In the genomic region with DNA sequence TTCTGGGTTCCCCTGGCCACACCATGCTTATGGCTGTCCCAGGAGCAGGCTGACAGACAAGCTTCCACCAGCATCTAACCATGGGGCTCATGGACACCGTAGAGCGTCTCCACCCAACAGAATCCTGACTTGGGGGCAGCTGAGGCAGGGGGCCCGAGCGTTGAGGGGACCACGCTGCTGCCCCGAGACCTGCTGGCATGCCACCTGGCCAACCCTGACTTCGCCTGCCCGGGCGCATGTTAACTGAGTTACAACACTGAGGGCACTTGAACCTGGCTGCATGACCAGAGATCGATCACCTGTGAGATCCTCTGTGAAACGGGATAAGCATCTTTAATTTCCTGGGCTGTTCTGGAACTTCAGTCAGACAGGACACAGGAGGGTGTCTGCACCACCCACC, we compare ENCODE assay signal across 8 cellular contexts. TPM values are rescaled to one million over a fixed set of nuclear protein-coding genes. Genes with fewer than 3 reads are reported as not detected.
A peak's percentile ranks its signal among the peaks of the same experiment; 100 is the strongest.
DNase-seq lines count a peak whose midpoint lies in the region; ATAC-seq and TF ChIP-seq lines count a peak whose summit lies in the region.

No MANE protein-coding gene starts in this region.

- H3K4me1 ChIP-seq in left lung, result peaks cover 35 to 86% of the 10 kb centered on the region in 2 donors

- no peak for ATAC-seq in left lung
- ATAC-seq in stimulated activated memory B cell treated with anti-CD40 and anti-IgM and Interleukin-4, amounts not matched to agents 10 μg/mL and 1 μg/mL and 100 μg/mL, for 72 hours, result no peak

- H3K27ac ChIP-seq in left lung, result peak overlapping the region; percentile 96 to 98

- H3K4me1 Mint-ChIP-seq in activated naive CD8-positive, alpha-beta T cell (ENCODE audit: low read depth), result peaks cover 40% of the 10 kb centered on the region
- H3K4me1 Mint-ChIP-seq in stimulated activated memory B cell treated with anti-CD40 and anti-IgM and Interleukin-4, amounts not matched to agents 10 μg/mL and 1 μg/mL and 100 μg/mL, for 72 hours, result peaks cover 53% of the 10 kb centered on the region

- no peak for TF ChIP-seq CTCF in left lung (IDR thresholded peaks at IDR 0.05)

- peak overlapping the region; percentile 84 for H3K4me3 Mint-ChIP-seq in activated naive CD8-positive, alpha-beta T cell
- H3K4me3 Mint-ChIP-seq in stimulated activated memory B cell treated with anti-CD40 and anti-IgM and Interleukin-4, amounts not matched to agents 10 μg/mL and 1 μg/mL and 100 μg/mL, for 72 hours, result peak overlapping the region; percentile 90

- H3K4me3 ChIP-seq in left lung, result peak overlapping the region in 1 of 2 donors; percentile 1

- H3K27ac Mint-ChIP-seq in activated naive CD8-positive, alpha-beta T cell, result peak overlapping the region; percentile 79
- H3K27ac Mint-ChIP-seq in stimulated activated memory B cell treated with anti-CD40 and anti-IgM and Interleukin-4, amounts not matched to agents 10 μg/mL and 1 μg/mL and 100 μg/mL, for 72 hours, result peak overlapping the region; percentile 85

- no peaks in the 10 kb centered on the region for H3K27me3 Mint-ChIP-seq in activated naive CD8-positive, alpha-beta T cell
- no peaks in the 10 kb centered on the region for H3K27me3 Mint-ChIP-seq in stimulated activated memory B cell treated with anti-CD40 and anti-IgM and Interleukin-4, amounts not matched to agents 10 μg/mL and 1 μg/mL and 100 μg/mL, for 72 hours

- peaks cover 0 to 30% of the 10 kb centered on the region in 2 donors for H3K36me3 ChIP-seq in left lung

- intact Hi-C loops in left lung (cut with DNase I), result loop anchor here in 1 of 2 donors (10.0 kb wide), 1 partner anchor 224 kb away; no protein-coding TSS in a partner anchor

- H3K9me3 Mint-ChIP-seq in activated naive CD8-positive, alpha-beta T cell (ENCODE audit: low read depth), result no peaks in the 10 kb centered on the region
- no peaks in the 10 kb centered on the region for H3K9me3 Mint-ChIP-seq in stimulated activated memory B cell treated with anti-CD40 and anti-IgM and Interleukin-4, amounts not matched to agents 10 μg/mL and 1 μg/mL and 100 μg/mL, for 72 hours

- H3K27me3 ChIP-seq in left lung, result no peaks in the 10 kb centered on the region

- no peaks in the 10 kb centered on the region for H3K9me3 ChIP-seq in left lung

- peak; percentile 21 for DNase-seq in DMS53 (lab: John Stamatoyannopoulos, UW)
- DNase-seq in DMS53 treated with DMSO at 0.1 percent for 48 hours (lab: John Stamatoyannopoulos, UW; ENCODE audit: unreplicated experiment), result no peak
- DNase-seq in left lung, result peak in 1 of 2 donors; percentile 78
- no peak for DNase-seq in epidermal melanocyte (ENCODE audit: insufficient read length, low spot score)
- no peak for DNase-seq in HuH-7.5 (ENCODE audit: low spot score)
- DNase-seq in OCI-M1 (lab: John Stamatoyannopoulos, UW), result no peak

- peaks cover 4% of the 10 kb centered on the region for H3K36me3 Mint-ChIP-seq in activated naive CD8-positive, alpha-beta T cell
- H3K36me3 Mint-ChIP-seq in stimulated activated memory B cell treated with anti-CD40 and anti-IgM and Interleukin-4, amounts not matched to agents 10 μg/mL and 1 μg/mL and 100 μg/mL, for 72 hours, result peaks cover 9% of the 10 kb centered on the region

RNA-seq across cellular contexts. Expression of gene PPM1F, which starts 13.7 kb away (rescaled TPM):
- 10 to 100 TPM; 31.0 to 55.8 TPM for total RNA-seq in left lung

RNA-seq across cellular contexts. Expression of gene TOP3B, which starts 43.7 kb away (rescaled TPM):
- 10 to 100 TPM; 22.5 to 33.6 TPM for total RNA-seq in left lung
